In the genomic region with DNA sequence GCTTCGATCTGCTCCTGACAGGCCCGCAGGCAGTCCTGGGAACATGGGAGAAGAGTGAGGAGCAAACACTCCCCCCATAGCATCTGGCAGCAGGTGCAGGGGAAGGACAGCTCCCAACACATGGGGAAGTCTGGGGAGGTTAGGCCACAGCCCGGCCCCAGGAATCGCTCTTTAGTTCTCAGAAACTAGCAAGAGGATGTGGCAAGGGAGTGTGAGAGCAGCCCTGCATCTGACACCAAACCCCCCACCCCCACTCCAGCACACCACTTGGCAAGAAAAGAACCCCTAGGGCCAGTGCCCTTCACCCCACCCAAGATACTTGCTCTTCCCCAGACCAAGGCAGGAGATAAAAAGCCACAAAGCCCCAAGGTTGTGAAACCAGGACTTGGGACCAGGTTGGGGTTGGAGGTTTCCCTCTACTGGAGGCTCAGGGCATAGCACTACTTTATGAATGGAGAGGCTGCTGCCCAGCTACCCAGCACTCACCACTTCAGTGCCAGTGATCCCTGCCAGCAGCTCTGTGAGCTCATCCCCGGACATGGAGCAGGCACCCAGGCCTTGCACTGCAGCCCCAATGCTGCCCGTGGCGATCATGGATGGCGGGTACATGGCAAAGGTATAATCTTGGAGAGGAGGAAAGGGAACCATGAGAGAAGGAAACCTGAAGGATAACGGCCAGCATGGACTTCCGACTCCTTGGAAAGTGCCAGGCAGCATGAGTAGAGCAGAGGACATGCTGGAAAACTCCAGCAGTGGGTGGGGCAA, we compare ENCODE assay signal across 8 cellular contexts. TPM values are rescaled to one million over a fixed set of nuclear protein-coding genes. Genes with fewer than 3 reads are reported as not detected.
A peak's percentile ranks its signal among the peaks of the same experiment; 100 is the strongest.
DNase-seq lines count a peak whose midpoint lies in the region; ATAC-seq lines count a peak whose summit lies in the region.

No MANE protein-coding gene starts in this region.

- H3K36me3 Mint-ChIP-seq in CD8-positive, alpha-beta memory T cell: peaks cover 9 to 57% (median 15%) of the 10 kb centered on the region in 3 donors
- H3K36me3 Mint-ChIP-seq in activated naive CD4-positive, alpha-beta T cell treated with anti-CD3 and anti-CD28 coated beads, Interleukin-2, amount 50 U/mL, for 72 hours: peaks cover 61 to 76% of the 10 kb centered on the region in 2 donors

- no peak overlapping the region for H3K23ac ChIP-seq in trophoblast cell (ENCODE audit: low read length)

- no peaks in the 10 kb centered on the region for H3K9me3 ChIP-seq in CD8-positive, alpha-beta memory T cell (ENCODE audit: low read length)
- H3K9me3 ChIP-seq in trophoblast cell (ENCODE audit: insufficient read depth, low read depth, low read length): no peaks in the 10 kb centered on the region

- H4K8ac ChIP-seq in trophoblast cell (ENCODE audit: low read depth, low read length): no peak overlapping the region

- H3K4me3 ChIP-seq in CD8-positive, alpha-beta memory T cell (ENCODE audit: low read length): peak overlapping the region; percentile 53
- no peak overlapping the region for H3K4me3 ChIP-seq in trophoblast cell (ENCODE audit: low read depth, low read length)

- H4K91ac ChIP-seq in trophoblast cell (ENCODE audit: low read depth, low read length): no peak overlapping the region

- in situ Hi-C loops in SK-MEL-5 (cut with HindIII; ENCODE audit: low pct_unique_long_range_greater_than_20kb, low sequenced_read_pairs): no loop called here

- CTCF ChIA-PET in CD8-positive, alpha-beta memory T cell (lab: Charles Lee): interaction anchor here (0.6 to 11.8 kb wide), 16 partner anchors 9 to 165 kb away, joined by 3 to 167 read pairs (median 4); a partner anchor contains a TSS

- WGBS in trophoblast cell (ENCODE audit: extremely low coverage, insufficient coverage, insufficient read length): no CpG with 5 or more reads among the region's 10 CpGs

- H3K4me1 Mint-ChIP-seq in CD8-positive, alpha-beta memory T cell: peaks cover 71 to 80% (median 76%) of the 10 kb centered on the region in 3 donors

- H3K27me3 Mint-ChIP-seq in CD8-positive, alpha-beta memory T cell: peaks cover 0 to 2% of the 10 kb centered on the region in 2 donors

- H3K79me1 ChIP-seq in trophoblast cell (ENCODE audit: low read length): peaks cover 8% of the 10 kb centered on the region

- H2AFZ ChIP-seq in trophoblast cell (ENCODE audit: insufficient read depth, low read length, poor library complexity): no peak overlapping the region

- H3K4me2 ChIP-seq in trophoblast cell (ENCODE audit: low read length): no peak overlapping the region

- H3K4me3 Mint-ChIP-seq in CD8-positive, alpha-beta memory T cell: peak overlapping the region; percentile 76 to 97 (median 94)

- no peak overlapping the region for H4K12ac ChIP-seq in trophoblast cell (ENCODE audit: low read depth, low read length)

- peak overlapping the region; percentile 40 for H3K27ac ChIP-seq in CD8-positive, alpha-beta memory T cell (ENCODE audit: low read depth, low read length)
- no peak overlapping the region for H3K27ac ChIP-seq in trophoblast cell (ENCODE audit: low read depth, low read length)

- H3K27ac Mint-ChIP-seq in CD8-positive, alpha-beta memory T cell: peak overlapping the region; percentile 81 to 98 (median 94)
- peak overlapping the region; percentile 79 to 99 for H3K27ac Mint-ChIP-seq in activated naive CD4-positive, alpha-beta T cell treated with anti-CD3 and anti-CD28 coated beads, Interleukin-2, amount 50 U/mL, for 72 hours

- H3K4ac ChIP-seq in trophoblast cell (ENCODE audit: low read depth, low read length): no peak overlapping the region

- no peak overlapping the region for H3K9ac ChIP-seq in trophoblast cell (ENCODE audit: low read length)

- DNase-seq in CD8-positive, alpha-beta memory T cell: peak; percentile 67 to 89 (median 73)
- peak; percentile 90 for DNase-seq in LHCN-M2 (ENCODE audit: low read depth)
- DNase-seq in SK-MEL-5 (ENCODE audit: low read depth, low spot score): peak; percentile 87
- peak; percentile 74 to 81 for DNase-seq in activated naive CD4-positive, alpha-beta T cell treated with anti-CD3 and anti-CD28 coated beads, Interleukin-2, amount 50 U/mL, for 72 hours (ENCODE audit: low spot score in 2 of 2)
- DNase-seq in glomerular visceral epithelial cell (ENCODE audit: extremely low spot score): peak; percentile 90
- peak; percentile 68 to 87 for DNase-seq in trophoblast cell
- peak; percentile 72 for DNase-seq in ureter (ENCODE audit: low spot score)

- no peaks in the 10 kb centered on the region for H3K9me3 Mint-ChIP-seq in CD8-positive, alpha-beta memory T cell
- no peaks in the 10 kb centered on the region for H3K9me3 Mint-ChIP-seq in activated naive CD4-positive, alpha-beta T cell treated with anti-CD3 and anti-CD28 coated beads, Interleukin-2, amount 50 U/mL, for 72 hours

- ATAC-seq in GM21367 (IDR thresholded peaks at IDR 0.05; ENCODE audit: unreplicated experiment): peak; percentile 60
- peak; percentile 66 to 70 for ATAC-seq in activated naive CD4-positive, alpha-beta T cell treated with anti-CD3 and anti-CD28 coated beads, Interleukin-2, amount 50 U/mL, for 72 hours

- peaks cover 12% of the 10 kb centered on the region for H3K79me2 ChIP-seq in trophoblast cell (ENCODE audit: control insufficient read depth, insufficient read depth, low read length, poor library complexity)

- H3K14ac ChIP-seq in trophoblast cell (ENCODE audit: low read length): no peak overlapping the region

- POLR2A ChIA-PET in CD8-positive, alpha-beta memory T cell (lab: Charles Lee): interaction anchor here (0.8 to 5.0 kb wide), 4 partner anchors 14 to 150 kb away, joined by 3 to 24 read pairs (median 3); a partner anchor contains a TSS

- H3K27me3 ChIP-seq in CD8-positive, alpha-beta memory T cell (ENCODE audit: insufficient read depth, low read length, poor library complexity, severe bottlenecking): no peaks in the 10 kb centered on the region
- H3K27me3 ChIP-seq in trophoblast cell (ENCODE audit: insufficient read depth, low read length): no peaks in the 10 kb centered on the region

- no peak overlapping the region for H2BK12ac ChIP-seq in trophoblast cell (ENCODE audit: low read length)

- peaks cover 62% of the 10 kb centered on the region for H3K4me1 ChIP-seq in CD8-positive, alpha-beta memory T cell (ENCODE audit: insufficient read depth, low read length)
- H3K4me1 ChIP-seq in trophoblast cell (ENCODE audit: control insufficient read depth in 1 of 2, insufficient read depth in 2 of 2, low read length in 2 of 2): peaks cover 23 to 33% of the 10 kb centered on the region in 2 experiments

- no peak overlapping the region for H2BK120ac ChIP-seq in trophoblast cell (ENCODE audit: insufficient read depth, low read length, poor library complexity)

- no peak overlapping the region for H3K18ac ChIP-seq in trophoblast cell (ENCODE audit: low read length)

- peaks cover 55% of the 10 kb centered on the region for H3K36me3 ChIP-seq in CD8-positive, alpha-beta memory T cell (ENCODE audit: insufficient read depth, low read length)
- H3K36me3 ChIP-seq in trophoblast cell (ENCODE audit: control insufficient read depth in 1 of 2, insufficient read depth in 2 of 2, low read length in 2 of 2): peaks cover 37 to 55% of the 10 kb centered on the region in 2 experiments

- H2BK5ac ChIP-seq in trophoblast cell (ENCODE audit: low read depth, low read length, poor library complexity): no peak overlapping the region

- no peak overlapping the region for H2AK5ac ChIP-seq in trophoblast cell (ENCODE audit: low read length)

RNA-seq across cellular contexts. Expression of a gene that starts 5.4 kb away (rescaled TPM):
- total RNA-seq in CD8-positive, alpha-beta memory T cell: 100 to 1,000 TPM; 283 to 287 TPM
- polyA plus RNA-seq in CD8-positive, alpha-beta memory T cell: 648 TPM
- 176 and 251 TPM in 2 replicates for total RNA-seq in LHCN-M2 (2014; rRNA removed)
- polyA plus RNA-seq in LHCN-M2 (2012): 121 TPM
- 26.9 and 31.8 TPM in 2 replicates for total RNA-seq in SK-MEL-5 (2014; rRNA removed; shearing (Covaris generic))
- polyA plus RNA-seq in SK-MEL-5 (2015; cell fraction: cytosol; rRNA removed): 83.8 and 87.1 TPM in 2 replicates
- polyA plus RNA-seq in SK-MEL-5 (2015; cell fraction: nucleus; rRNA removed): 23.8 and 30.4 TPM in 2 replicates
- total RNA-seq in activated naive CD4-positive, alpha-beta T cell treated with anti-CD3 and anti-CD28 coated beads, Interleukin-2, amount 50 U/mL, for 72 hours: 100 to 1,000 TPM; 610 to 723 TPM
- polyA plus RNA-seq in trophoblast cell (2013): 46.7 and 49.4 TPM in 2 replicates
- total RNA-seq in ureter: 69.1 TPM

RNA-seq across cellular contexts. Expression of a gene that starts 15.0 kb away (rescaled TPM):
- total RNA-seq in CD8-positive, alpha-beta memory T cell: 10 to 100 TPM; 80.5 to 84.4 TPM
- polyA plus RNA-seq in CD8-positive, alpha-beta memory T cell: 5.9 TPM
- total RNA-seq in LHCN-M2 (2014; rRNA removed) (18.5 and 23.7 TPM in 2 replicates), ureter (24.6 TPM)
- 25.7 TPM for polyA plus RNA-seq in LHCN-M2 (2012)
- total RNA-seq in SK-MEL-5 (2014; rRNA removed; shearing (Covaris generic)): 23.0 and 24.3 TPM in 2 replicates
- 30.2 and 34.9 TPM in 2 replicates for polyA plus RNA-seq in SK-MEL-5 (2015; cell fraction: cytosol; rRNA removed)
- polyA plus RNA-seq in SK-MEL-5 (2015; cell fraction: nucleus; rRNA removed): 22.5 and 24.4 TPM in 2 replicates
- 10 to 100 TPM; 38.1 to 47.6 TPM for total RNA-seq in activated naive CD4-positive, alpha-beta T cell treated with anti-CD3 and anti-CD28 coated beads, Interleukin-2, amount 50 U/mL, for 72 hours
- 23.5 and 24.5 TPM in 2 replicates for polyA plus RNA-seq in trophoblast cell (2013)

RNA-seq across cellular contexts. Expression of a gene that starts 15.3 kb away (rescaled TPM):
- total RNA-seq in CD8-positive, alpha-beta memory T cell: 10 to 100 TPM; 18.1 to 21.1 TPM
- 5.3 TPM for polyA plus RNA-seq in CD8-positive, alpha-beta memory T cell
- total RNA-seq in LHCN-M2 (2014; rRNA removed) (22.5 and 26.2 TPM in 2 replicates), ureter (23.8 TPM)
- 25.3 TPM for polyA plus RNA-seq in LHCN-M2 (2012)
- total RNA-seq in SK-MEL-5 (2014; rRNA removed; shearing (Covaris generic)): 19.5 and 21.1 TPM in 2 replicates
- 14.8 and 19.1 TPM in 2 replicates for polyA plus RNA-seq in SK-MEL-5 (2015; cell fraction: cytosol; rRNA removed)
- polyA plus RNA-seq in SK-MEL-5 (2015; cell fraction: nucleus; rRNA removed): 9.1 and 18.1 TPM in 2 replicates
- total RNA-seq in activated naive CD4-positive, alpha-beta T cell treated with anti-CD3 and anti-CD28 coated beads, Interleukin-2, amount 50 U/mL, for 72 hours: 10 to 100 TPM; 18.5 to 24.2 TPM
- polyA plus RNA-seq in trophoblast cell (2013): 17.8 and 19.4 TPM in 2 replicates

RNA-seq across cellular contexts. Expression of a gene that starts 41.1 kb away (rescaled TPM):
- 1 to 10 TPM; 5.0 to 5.2 TPM for total RNA-seq in CD8-positive, alpha-beta memory T cell
- polyA plus RNA-seq in CD8-positive, alpha-beta memory T cell: 0.59 TPM
- total RNA-seq in LHCN-M2 (2014; rRNA removed) (1.6 and 1.7 TPM in 2 replicates), ureter (6.0 TPM)
- 1.9 TPM for polyA plus RNA-seq in LHCN-M2 (2012)
- total RNA-seq in SK-MEL-5 (2014; rRNA removed; shearing (Covaris generic)): 0.85 and 1.8 TPM in 2 replicates
- 0.99 and 1.8 TPM in 2 replicates for polyA plus RNA-seq in SK-MEL-5 (2015; cell fraction: cytosol; rRNA removed)
- polyA plus RNA-seq in SK-MEL-5 (2015; cell fraction: nucleus; rRNA removed): 6.4 and 6.8 TPM in 2 replicates
- total RNA-seq in activated naive CD4-positive, alpha-beta T cell treated with anti-CD3 and anti-CD28 coated beads, Interleukin-2, amount 50 U/mL, for 72 hours: 10 to 100 TPM in 1 of 2 donors, 1 to 10 TPM in 1; 8.3 to 16.7 TPM
- 3.4 TPM in 2 replicates for polyA plus RNA-seq in trophoblast cell (2013)
